17 cellular contexts compared by ENCODE assay signal in the genomic region with DNA sequence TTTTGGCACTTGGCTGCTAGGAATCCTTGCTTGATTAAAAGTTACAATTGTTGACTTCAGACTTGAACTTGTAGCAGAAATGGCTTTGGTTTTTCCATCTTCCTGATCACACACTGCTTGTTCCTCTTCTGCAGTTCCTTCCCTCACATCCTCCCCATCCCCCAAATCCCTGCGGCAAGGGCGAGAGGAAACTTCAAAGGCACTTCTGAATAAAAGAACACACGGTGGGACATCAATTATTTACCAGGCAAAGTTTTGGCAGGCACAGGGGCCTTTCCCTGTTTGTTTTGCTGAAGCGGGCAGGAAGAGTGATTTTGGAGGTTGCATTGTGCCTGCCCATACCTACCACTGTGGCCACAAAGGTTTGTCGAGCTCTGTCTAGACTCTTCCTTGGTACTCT.
DNase-seq lines count a peak whose midpoint lies in the region; ATAC-seq and TF ChIP-seq lines count a peak whose summit lies in the region.
"Had no signal": no experiment of that assay in that cellular context is flagged by ENCODE, and none has a peak within 500 bp of the region (broad histone marks: within the 10 kb centered on the region; RNA-seq: fewer than 3 reads in every experiment).

No MANE protein-coding gene starts in this region.

- no peak overlapping the region for H2BK15ac ChIP-seq in mesendoderm (replicated peaks; ENCODE audit: low read depth)

- no peaks in the 10 kb centered on the region for H3K9me3 Mint-ChIP-seq in CD8-positive, alpha-beta T cell
- peaks cover 0 to 7% (median 1%) of the 10 kb centered on the region in 11 donors for H3K9me3 Mint-ChIP-seq in naive thymus-derived CD4-positive, alpha-beta T cell

- H3K9ac ChIP-seq in mesendoderm (ENCODE audit: low read length): no peak overlapping the region
- H3K9ac ChIP-seq: KMS-11 had no signal

- H3K23ac ChIP-seq in mesendoderm (ENCODE audit: low read length): no peak overlapping the region

- H2BK120ac ChIP-seq in mesendoderm (ENCODE audit: low read depth, low read length): peak overlapping the region; percentile 52

- H2AK5ac ChIP-seq in mesendoderm (ENCODE audit: low read length): no peak overlapping the region

- peaks cover 4% of the 10 kb centered on the region for H3K27me3 Mint-ChIP-seq in CD8-positive, alpha-beta T cell (ENCODE audit: low read depth)
- H3K27me3 Mint-ChIP-seq in naive thymus-derived CD4-positive, alpha-beta T cell: peaks cover 0 to 11% (median 4%) of the 10 kb centered on the region in 5 donors
- H3K27me3 Mint-ChIP-seq: CD4-positive, CD25-positive, alpha-beta regulatory T cell had no signal

- H3K27me3 ChIP-seq in H7 (ENCODE audit: control insufficient read depth, insufficient read depth, low read length): no peaks in the 10 kb centered on the region
- no peaks in the 10 kb centered on the region for H3K27me3 ChIP-seq in mesendoderm (ENCODE audit: insufficient read depth, low read length, poor library complexity)
- H3K27me3 ChIP-seq in CD8-positive, alpha-beta T cell (ENCODE audit: insufficient read depth, low read length): no peaks in the 10 kb centered on the region
- no peaks in the 10 kb centered on the region for H3K27me3 ChIP-seq in left ventricle myocardium inferior (ENCODE audit: low read depth)
- no peaks in the 10 kb centered on the region for H3K27me3 ChIP-seq in naive thymus-derived CD4-positive, alpha-beta T cell (ENCODE audit: control insufficient read depth in 2 of 2, insufficient read depth in 2 of 2, low read length in 2 of 2)

- POLR2A ChIA-PET in CD8-positive, alpha-beta T cell (lab: Charles Lee): no interaction called here
- POLR2A ChIA-PET in naive thymus-derived CD4-positive, alpha-beta T cell (lab: Charles Lee): no interaction called here

- no peak overlapping the region for H3K4me3 ChIP-seq in H7 (ENCODE audit: insufficient read depth, low read depth, low read length)
- H3K4me3 ChIP-seq in mesendoderm (ENCODE audit: low read length): no peak overlapping the region
- H3K4me3 ChIP-seq in CD8-positive, alpha-beta T cell (ENCODE audit: low read depth, low read length): no peak overlapping the region
- no peak overlapping the region for H3K4me3 ChIP-seq in left ventricle myocardium inferior
- H3K4me3 ChIP-seq in naive thymus-derived CD4-positive, alpha-beta T cell (ENCODE audit: low read length): no peak overlapping the region

- ATAC-seq in CD8-positive, alpha-beta T cell: no peak
- ATAC-seq in HG03135 (IDR thresholded peaks at IDR 0.05; ENCODE audit: unreplicated experiment): no peak
- no peak for ATAC-seq in naive thymus-derived CD4-positive, alpha-beta T cell
- ATAC-seq: PC-3 had no signal

- WGBS in mesendoderm (ENCODE audit: extremely low coverage, insufficient coverage, low lambda C conversion rate): no CpG with 5 or more reads among the region's 5 CpGs

- no peaks in the 10 kb centered on the region for H3K36me3 Mint-ChIP-seq in CD8-positive, alpha-beta T cell
- H3K36me3 Mint-ChIP-seq in naive thymus-derived CD4-positive, alpha-beta T cell: no peaks in the 10 kb centered on the region
- H3K36me3 Mint-ChIP-seq: CD4-positive, CD25-positive, alpha-beta regulatory T cell had no signal

- H3K4me2 ChIP-seq in mesendoderm (ENCODE audit: low read length): no peak overlapping the region
- H3K4me2 ChIP-seq: KMS-11 had no signal

- CTCF ChIA-PET in CD8-positive, alpha-beta T cell (lab: Charles Lee): no interaction called here
- CTCF ChIA-PET in naive thymus-derived CD4-positive, alpha-beta T cell (lab: Charles Lee): no interaction called here

- no peaks in the 10 kb centered on the region for H3K79me2 ChIP-seq in mesendoderm (ENCODE audit: control insufficient read depth, insufficient read depth, low read length)

- no peak overlapping the region for H3K4ac ChIP-seq in mesendoderm (ENCODE audit: low read depth, low read length)

- peak overlapping the region; percentile 38 for H3K56ac ChIP-seq in mesendoderm (ENCODE audit: low read length)

- no peaks in the 10 kb centered on the region for H3K9me3 ChIP-seq in CD8-positive, alpha-beta T cell (ENCODE audit: low read length)
- H3K9me3 ChIP-seq in left ventricle myocardium inferior (replicated peaks): no peaks in the 10 kb centered on the region
- no peaks in the 10 kb centered on the region for H3K9me3 ChIP-seq in naive thymus-derived CD4-positive, alpha-beta T cell (ENCODE audit: control insufficient read depth in 2 of 3, low read length in 3 of 3)

- peak; percentile 59 for DNase-seq in COR-L47 (lab: John Stamatoyannopoulos, UW)
- peak; percentile 44 for DNase-seq in H7
- DNase-seq in ecto neural progenitor cell (ENCODE audit: low spot score): peak; percentile 46
- peak; percentile 58 for DNase-seq in mesendoderm
- DNase-seq in CD8-positive, alpha-beta T cell: no peak
- no peak for DNase-seq in left ventricle myocardium inferior
- DNase-seq in naive thymus-derived CD4-positive, alpha-beta T cell: no peak
- DNase-seq: CD4-positive, CD25-positive, alpha-beta regulatory T cell; DMS79 treated with DMSO at 0.1 percent for 48 hours; HCEC 1CT; NCI-H1092; NCI-H226; NCI-H526; PC-3; SW 1271 had no signal

- H3K4me1 ChIP-seq in mesendoderm (ENCODE audit: control insufficient read depth, low read depth, low read length) (peaks cover 14% of the 10 kb centered on the region), left ventricle myocardium inferior (no peaks in the 10 kb centered on the region)
- no peaks in the 10 kb centered on the region for H3K4me1 ChIP-seq in CD8-positive, alpha-beta T cell (ENCODE audit: insufficient read depth, low read length)
- H3K4me1 ChIP-seq in naive thymus-derived CD4-positive, alpha-beta T cell (ENCODE audit: control insufficient read depth in 2 of 2, insufficient read depth in 2 of 2, low read length in 2 of 2): no peaks in the 10 kb centered on the region

- no peaks in the 10 kb centered on the region for H3K4me1 Mint-ChIP-seq in CD8-positive, alpha-beta T cell (ENCODE audit: low read depth)
- H3K4me1 Mint-ChIP-seq in naive thymus-derived CD4-positive, alpha-beta T cell: no peaks in the 10 kb centered on the region
- H3K4me1 Mint-ChIP-seq: CD4-positive, CD25-positive, alpha-beta regulatory T cell had no signal

- H3K18ac ChIP-seq in mesendoderm (ENCODE audit: low read length): peak overlapping the region; percentile 23

- peak overlapping the region; percentile 8 for H2BK5ac ChIP-seq in mesendoderm (ENCODE audit: low read length)

- H3K36me3 ChIP-seq in H7 (replicated peaks; ENCODE audit: control insufficient read depth, insufficient read depth, low read length): no peaks in the 10 kb centered on the region
- H3K36me3 ChIP-seq in mesendoderm (ENCODE audit: control insufficient read depth, insufficient read depth, low read length): no peaks in the 10 kb centered on the region
- no peaks in the 10 kb centered on the region for H3K36me3 ChIP-seq in CD8-positive, alpha-beta T cell (ENCODE audit: insufficient read depth, low read length)
- H3K36me3 ChIP-seq in left ventricle myocardium inferior: no peaks in the 10 kb centered on the region
- H3K36me3 ChIP-seq in naive thymus-derived CD4-positive, alpha-beta T cell (ENCODE audit: control insufficient read depth in 2 of 3, insufficient read depth in 3 of 3, low read length in 3 of 3): no peaks in the 10 kb centered on the region

- intact Hi-C loops in CD8-positive, alpha-beta T cell (cut with DNase I, micrococcal nuclease): no loop called here
- intact Hi-C loops in left ventricle myocardium inferior (cut with micrococcal nuclease): no loop called here
- intact Hi-C loops in naive thymus-derived CD4-positive, alpha-beta T cell (cut with micrococcal nuclease): no loop called here

- no peak for TF ChIP-seq CTCF in CD8-positive, alpha-beta T cell (IDR thresholded peaks at IDR 0.05)
- TF ChIP-seq CTCF in left ventricle myocardium inferior (IDR thresholded peaks at IDR 0.05; ENCODE audit: borderline replicate concordance): no peak

- H3K27ac Mint-ChIP-seq in CD8-positive, alpha-beta T cell: no peak overlapping the region
- no peak overlapping the region for H3K27ac Mint-ChIP-seq in naive thymus-derived CD4-positive, alpha-beta T cell

- no peak overlapping the region for H4K5ac ChIP-seq in mesendoderm (ENCODE audit: low read length)

- H3K79me1 ChIP-seq in mesendoderm (ENCODE audit: low read length): no peaks in the 10 kb centered on the region

- no peak overlapping the region for H3K4me3 Mint-ChIP-seq in CD8-positive, alpha-beta T cell
- no peak overlapping the region for H3K4me3 Mint-ChIP-seq in naive thymus-derived CD4-positive, alpha-beta T cell
- H3K4me3 Mint-ChIP-seq: CD4-positive, CD25-positive, alpha-beta regulatory T cell had no signal

- H4K8ac ChIP-seq in mesendoderm (ENCODE audit: low read depth, low read length): no peak overlapping the region

- H3K27ac ChIP-seq in mesendoderm (ENCODE audit: low read depth, low read length): peak overlapping the region; percentile 2
- H3K27ac ChIP-seq in CD8-positive, alpha-beta T cell (ENCODE audit: low read depth, low read length): no peak overlapping the region
- H3K27ac ChIP-seq in left ventricle myocardium inferior (replicated peaks): no peak overlapping the region
- no peak overlapping the region for H3K27ac ChIP-seq in naive thymus-derived CD4-positive, alpha-beta T cell (ENCODE audit: low read depth, low read length)
- H3K27ac ChIP-seq: KMS-11 had no signal

Comparison
In these comparisons a context has a peak if more than half of its experiments do, and no peak if none do; other contexts are left out.
1. DNase-seq: peak in COR-L47 (single experiment), H7 (single experiment), ecto neural progenitor cell (single experiment) and mesendoderm (single experiment); none in CD8-positive, alpha-beta T cell (0 of 7), left ventricle myocardium inferior (single experiment) and naive thymus-derived CD4-positive, alpha-beta T cell (0 of 9).